1 cellular context compared by ENCODE assay signal in the genomic region with DNA sequence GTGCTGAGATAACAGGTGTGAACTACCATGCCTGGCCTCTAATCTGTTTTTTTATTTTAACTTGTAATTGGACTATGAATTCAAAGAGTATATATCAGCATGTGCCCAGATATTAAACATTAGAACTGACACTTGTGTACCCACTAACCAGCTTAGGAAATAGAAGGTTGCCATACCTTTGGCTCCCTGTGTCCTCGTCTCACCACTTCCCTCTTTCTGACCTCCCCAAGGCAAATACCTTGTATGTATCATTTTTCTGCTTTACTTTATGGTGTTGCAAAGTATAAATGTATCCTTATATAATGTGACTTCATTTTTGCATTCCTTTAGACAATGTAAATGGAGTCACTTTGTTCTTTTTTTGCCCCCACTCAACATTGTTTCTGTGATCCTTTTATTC.
TF ChIP-seq lines count a peak whose summit lies in the region.

No MANE protein-coding gene starts in this region.

TF ChIP-seq in GM23338, 12 proteins besides CTCF, POLR2A, EP300 and RAD21:
- TF ChIP-seq, protein P1, sequence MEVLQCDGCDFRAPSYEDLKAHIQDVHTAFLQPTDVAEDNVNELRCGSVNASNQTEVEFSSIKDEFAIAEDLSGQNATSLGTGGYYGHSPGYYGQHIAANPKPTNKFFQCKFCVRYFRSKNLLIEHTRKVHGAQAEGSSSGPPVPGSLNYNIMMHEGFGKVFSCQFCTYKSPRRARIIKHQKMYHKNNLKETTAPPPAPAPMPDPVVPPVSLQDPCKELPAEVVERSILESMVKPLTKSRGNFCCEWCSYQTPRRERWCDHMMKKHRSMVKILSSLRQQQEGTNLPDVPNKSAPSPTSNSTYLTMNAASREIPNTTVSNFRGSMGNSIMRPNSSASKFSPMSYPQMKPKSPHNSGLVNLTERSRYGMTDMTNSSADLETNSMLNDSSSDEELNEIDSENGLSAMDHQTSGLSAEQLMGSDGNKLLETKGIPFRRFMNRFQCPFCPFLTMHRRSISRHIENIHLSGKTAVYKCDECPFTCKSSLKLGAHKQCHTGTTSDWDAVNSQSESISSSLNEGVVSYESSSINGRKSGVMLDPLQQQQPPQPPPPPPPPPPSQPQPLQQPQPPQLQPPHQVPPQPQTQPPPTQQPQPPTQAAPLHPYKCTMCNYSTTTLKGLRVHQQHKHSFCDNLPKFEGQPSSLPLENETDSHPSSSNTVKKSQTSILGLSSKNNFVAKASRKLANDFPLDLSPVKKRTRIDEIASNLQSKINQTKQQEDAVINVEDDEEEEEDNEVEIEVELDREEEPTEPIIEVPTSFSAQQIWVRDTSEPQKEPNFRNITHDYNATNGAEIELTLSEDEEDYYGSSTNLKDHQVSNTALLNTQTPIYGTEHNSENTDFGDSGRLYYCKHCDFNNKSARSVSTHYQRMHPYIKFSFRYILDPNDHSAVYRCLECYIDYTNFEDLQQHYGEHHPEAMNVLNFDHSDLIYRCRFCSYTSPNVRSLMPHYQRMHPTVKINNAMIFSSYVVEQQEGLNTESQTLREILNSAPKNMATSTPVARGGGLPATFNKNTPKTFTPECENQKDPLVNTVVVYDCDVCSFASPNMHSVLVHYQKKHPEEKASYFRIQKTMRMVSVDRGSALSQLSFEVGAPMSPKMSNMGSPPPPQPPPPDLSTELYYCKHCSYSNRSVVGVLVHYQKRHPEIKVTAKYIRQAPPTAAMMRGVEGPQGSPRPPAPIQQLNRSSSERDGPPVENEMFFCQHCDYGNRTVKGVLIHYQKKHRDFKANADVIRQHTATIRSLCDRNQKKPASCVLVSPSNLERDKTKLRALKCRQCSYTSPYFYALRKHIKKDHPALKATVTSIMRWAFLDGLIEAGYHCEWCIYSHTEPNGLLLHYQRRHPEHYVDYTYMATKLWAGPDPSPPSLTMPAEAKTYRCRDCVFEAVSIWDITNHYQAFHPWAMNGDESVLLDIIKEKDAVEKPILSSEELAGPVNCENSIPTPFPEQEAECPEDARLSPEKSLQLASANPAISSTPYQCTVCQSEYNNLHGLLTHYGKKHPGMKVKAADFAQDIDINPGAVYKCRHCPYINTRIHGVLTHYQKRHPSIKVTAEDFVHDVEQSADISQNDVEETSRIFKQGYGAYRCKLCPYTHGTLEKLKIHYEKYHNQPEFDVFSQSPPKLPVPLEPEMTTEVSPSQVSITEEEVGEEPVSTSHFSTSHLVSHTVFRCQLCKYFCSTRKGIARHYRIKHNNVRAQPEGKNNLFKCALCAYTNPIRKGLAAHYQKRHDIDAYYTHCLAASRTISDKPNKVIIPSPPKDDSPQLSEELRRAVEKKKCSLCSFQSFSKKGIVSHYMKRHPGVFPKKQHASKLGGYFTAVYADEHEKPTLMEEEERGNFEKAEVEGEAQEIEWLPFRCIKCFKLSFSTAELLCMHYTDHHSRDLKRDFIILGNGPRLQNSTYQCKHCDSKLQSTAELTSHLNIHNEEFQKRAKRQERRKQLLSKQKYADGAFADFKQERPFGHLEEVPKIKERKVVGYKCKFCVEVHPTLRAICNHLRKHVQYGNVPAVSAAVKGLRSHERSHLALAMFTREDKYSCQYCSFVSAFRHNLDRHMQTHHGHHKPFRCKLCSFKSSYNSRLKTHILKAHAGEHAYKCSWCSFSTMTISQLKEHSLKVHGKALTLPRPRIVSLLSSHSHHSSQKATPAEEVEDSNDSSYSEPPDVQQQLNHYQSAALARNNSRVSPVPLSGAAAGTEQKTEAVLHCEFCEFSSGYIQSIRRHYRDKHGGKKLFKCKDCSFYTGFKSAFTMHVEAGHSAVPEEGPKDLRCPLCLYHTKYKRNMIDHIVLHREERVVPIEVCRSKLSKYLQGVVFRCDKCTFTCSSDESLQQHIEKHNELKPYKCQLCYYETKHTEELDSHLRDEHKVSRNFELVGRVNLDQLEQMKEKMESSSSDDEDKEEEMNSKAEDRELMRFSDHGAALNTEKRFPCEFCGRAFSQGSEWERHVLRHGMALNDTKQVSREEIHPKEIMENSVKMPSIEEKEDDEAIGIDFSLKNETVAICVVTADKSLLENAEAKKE (CRISPR knock-in tag; IDR thresholded peaks at IDR 0.05): no peak
- TF ChIP-seq ZNF114 (CRISPR knock-in tag; IDR thresholded peaks at IDR 0.05): no peak
- TF ChIP-seq, protein P2, sequence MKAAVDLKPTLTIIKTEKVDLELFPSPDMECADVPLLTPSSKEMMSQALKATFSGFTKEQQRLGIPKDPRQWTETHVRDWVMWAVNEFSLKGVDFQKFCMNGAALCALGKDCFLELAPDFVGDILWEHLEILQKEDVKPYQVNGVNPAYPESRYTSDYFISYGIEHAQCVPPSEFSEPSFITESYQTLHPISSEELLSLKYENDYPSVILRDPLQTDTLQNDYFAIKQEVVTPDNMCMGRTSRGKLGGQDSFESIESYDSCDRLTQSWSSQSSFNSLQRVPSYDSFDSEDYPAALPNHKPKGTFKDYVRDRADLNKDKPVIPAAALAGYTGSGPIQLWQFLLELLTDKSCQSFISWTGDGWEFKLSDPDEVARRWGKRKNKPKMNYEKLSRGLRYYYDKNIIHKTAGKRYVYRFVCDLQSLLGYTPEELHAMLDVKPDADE (IDR thresholded peaks at IDR 0.05): no peak
- TF ChIP-seq ZNF331 (CRISPR knock-in tag; IDR thresholded peaks at IDR 0.05; ENCODE audit: low read depth): no peak
- no peak for TF ChIP-seq NANOG (IDR thresholded peaks at IDR 0.05; ENCODE audit: borderline replicate concordance)
